In genomic region chr2:135876066-135876711, GRCh38 we compare ENCODE assay signal across 8 cellular contexts. TPM values are rescaled to one million over a fixed set of nuclear protein-coding genes. Genes with fewer than 3 reads are reported as not detected.
DNase-seq lines count a peak whose midpoint lies in the region; ATAC-seq and TF ChIP-seq lines count a peak whose summit lies in the region.

Gene MCM6, minus strand, starts transcription at chr2:135876443. Its CDS starts 78 bp downstream, at chr2:135876365.

- ATAC-seq in GM21526 (IDR thresholded peaks at IDR 0.05; ENCODE audit: low FRiP score, unreplicated experiment) (peak; percentile 88), mucosa of descending colon (peak; percentile 99)

- H3K36me3 ChIP-seq in OCI-LY7 (ENCODE audit: insufficient read depth, low read length) (peaks cover 46% of the 10 kb centered on the region), mucosa of descending colon (ENCODE audit: low read depth) (no peaks in the 10 kb centered on the region)

- intact Hi-C loops in OCI-LY7 (cut with micrococcal nuclease; ENCODE audit: unreplicated experiment): loop anchor here (1.0 kb wide), 1 partner anchor 508 kb away; no protein-coding TSS in a partner anchor
- intact Hi-C loops in mucosa of descending colon (cut with DNase I, micrococcal nuclease): no loop called here

- peak within 1 kb of the TSS; percentile 62 for H3K27ac ChIP-seq in OCI-LY7 (ENCODE audit: low read depth, low read length, poor library complexity, severe bottlenecking)
- peak within 1 kb of the TSS; percentile 13 for H3K27ac ChIP-seq in epithelial cell of prostate

- H2AFZ ChIP-seq in OCI-LY7 (ENCODE audit: low read length): peak within 1 kb of the TSS; percentile 86

- H3K9me3 ChIP-seq in OCI-LY7 (ENCODE audit: low read length) (no peaks in the 10 kb centered on the region), mucosa of descending colon (no peaks in the 10 kb centered on the region)

- TF ChIP-seq CTCF in OCI-LY7 (conservative IDR thresholded peaks at IDR 0.05; ENCODE audit: low read length) (0 out of 2 replicates have a peak, but pooled peaks have one; percentile 15), mucosa of descending colon (IDR thresholded peaks at IDR 0.05) (no peak)

- H4K20me1 ChIP-seq in OCI-LY7 (ENCODE audit: insufficient read depth, low read length): peaks cover 28% of the 10 kb centered on the region

- CTCF ChIA-PET in OCI-LY7 (lab: Charles Lee; ENCODE audit: unreplicated experiment): no interaction called here

- H3K4me3 ChIP-seq in OCI-LY7 (ENCODE audit: low read depth, low read length, poor library complexity, severe bottlenecking): peak within 1 kb of the TSS; percentile 84
- H3K4me3 ChIP-seq in mucosa of descending colon: peak within 1 kb of the TSS; percentile 59

- POLR2A ChIA-PET in OCI-LY7 (lab: Charles Lee): interaction anchor here (0.6 to 1.9 kb wide), 17 partner anchors 10 to 854 kb away, joined by 3 to 8 read pairs (median 4); no protein-coding TSS in a partner anchor

- H3K4me1 ChIP-seq in OCI-LY7 (ENCODE audit: insufficient read depth, low read length, poor library complexity, severe bottlenecking) (peaks cover 26% of the 10 kb centered on the region), mucosa of descending colon (ENCODE audit: low read depth) (peaks cover 5% of the 10 kb centered on the region)

- peak; percentile 99 for DNase-seq in DMS 273 (lab: John Stamatoyannopoulos, UW; ENCODE audit: unreplicated experiment)
- peak; percentile 93 for DNase-seq in HuH-7.5 (ENCODE audit: low spot score)
- peak; percentile 100 for DNase-seq in OCI-LY7 (ENCODE audit: low spot score)
- peak; percentile 96 for DNase-seq in activated T-cell treated with anti-CD3 and anti-CD28 coated beads for 1 hour (ENCODE audit: low read depth)
- DNase-seq in epithelial cell of prostate (ENCODE audit: low read depth, low spot score): peak; percentile 88
- DNase-seq in mucosa of descending colon: peak; percentile 97 to 98 (median 98)
- peak; percentile 97 for DNase-seq in stimulated activated CD8-positive, alpha-beta memory T cell treated with anti-CD3 and anti-CD28 coated beads, Interleukin-4, amount 100 ng/mL, for 24 hours (ENCODE audit: low read depth)

- no peaks in the 10 kb centered on the region for H3K9me2 ChIP-seq in OCI-LY7 (ENCODE audit: insufficient read depth, low read length)

- no TSS peak for BruUV-seq in OCI-LY7 (replicated peaks; lab: Mats Ljungman, UMichigan)

- H3K4me2 ChIP-seq in OCI-LY7 (ENCODE audit: low read length): peak within 1 kb of the TSS; percentile 77

- peaks cover 48% of the 10 kb centered on the region for H3K79me2 ChIP-seq in OCI-LY7 (ENCODE audit: insufficient read depth, low read depth, low read length)

RNA-seq across cellular contexts. Expression of gene MCM6, which starts in this region (rescaled TPM):
- 61.2 and 66.1 TPM in 2 replicates for total RNA-seq in OCI-LY7 (2014; rRNA removed; shearing (Covaris generic))
- total RNA-seq in OCI-LY7 (2022) (171 and 177 TPM in 2 replicates), mucosa of descending colon (10 to 100 TPM in 1 of 3 donors, 1 to 10 TPM in 2; 8.4 to 19.8 (median 8.9) TPM)

Comparison
In these comparisons a context has a peak if more than half of its experiments do, and no peak if none do; other contexts are left out.
1. Peak in every context shown above with its lines: DNase-seq, ATAC-seq, H3K4me3 ChIP-seq and H3K27ac ChIP-seq.